ENCODE assay signal across 20 cellular contexts in genomic region chr5:60352992-60353391, GRCh38.
"Had no signal": no experiment of that assay in that cellular context is flagged by ENCODE, and none has a peak within 500 bp of the region (broad histone marks: within the 10 kb centered on the region; RNA-seq: fewer than 3 reads in every experiment).

No MANE protein-coding gene starts in this region.

- DNase-seq: activated CD4-positive, alpha-beta T cell treated with anti-CD3 and anti-CD28 coated beads for 48 hours; activated CD4-positive, CD25-positive, alpha-beta regulatory T cell; activated CD8-positive, alpha-beta T cell treated with anti-CD3 and anti-CD28 coated beads, Interleukin-2, amount 10 ng/mL, durations not matched to agents 7 days and 5 days; activated naive CD4-positive, alpha-beta T cell treated with Interleukin-2 at 50 U/mL for 16 hours; activated naive CD8-positive, alpha-beta T cell treated with anti-CD3 and anti-CD28 coated beads, Interleukin-2, amount 50 U/mL, for 24 hours; activated T-cell treated with anti-CD3 and anti-CD28 coated beads, Interleukin-2, amount 50 U/mL, for 24 hours; anterior cingulate cortex; brain microvascular endothelial cell; central memory CD4-positive, alpha-beta T cell; gastrocnemius medialis; head of caudate nucleus; left lung; nephron progenitor cell; nucleus accumbens; stimulated activated CD4-positive, alpha-beta T cell treated with anti-CD3 and anti-CD28 coated beads, Interleukin-12 subunit alpha, Interleukin-12 subunit beta, amount 100 ng/mL, for 4 hours; stimulated activated CD4-positive, alpha-beta T cell treated with anti-CD3 and anti-CD28 coated beads, Interleukin-1b, Interleukin-23, amount 100 ng/mL, for 48 hours; stimulated activated CD8-positive, alpha-beta memory T cell treated with anti-CD3 and anti-CD28 coated beads, Interleukin-4, amount 100 ng/mL, for 48 hours; stimulated activated naive CD4-positive, alpha-beta T cell; trophoblast cell had no signal

- ATAC-seq: activated CD8-positive, alpha-beta T cell treated with anti-CD3 and anti-CD28 coated beads, Interleukin-2, amount 10 ng/mL, durations not matched to agents 7 days and 5 days; activated naive CD8-positive, alpha-beta T cell treated with anti-CD3 and anti-CD28 coated beads, Interleukin-2, amount 50 U/mL, for 24 hours; esophagus mucosa; gastrocnemius medialis; left lung had no signal
